ENCODE assay signal across 1 cellular context in genomic region chr3:141547791-141548190, GRCh38.
TF ChIP-seq lines count a peak whose summit lies in the region.

No MANE protein-coding gene starts in this region.

TF ChIP-seq in K562, 482 proteins besides CTCF, POLR2A, EP300 and RAD21 (continued from another document):
- TF ChIP-seq, protein P1, sequence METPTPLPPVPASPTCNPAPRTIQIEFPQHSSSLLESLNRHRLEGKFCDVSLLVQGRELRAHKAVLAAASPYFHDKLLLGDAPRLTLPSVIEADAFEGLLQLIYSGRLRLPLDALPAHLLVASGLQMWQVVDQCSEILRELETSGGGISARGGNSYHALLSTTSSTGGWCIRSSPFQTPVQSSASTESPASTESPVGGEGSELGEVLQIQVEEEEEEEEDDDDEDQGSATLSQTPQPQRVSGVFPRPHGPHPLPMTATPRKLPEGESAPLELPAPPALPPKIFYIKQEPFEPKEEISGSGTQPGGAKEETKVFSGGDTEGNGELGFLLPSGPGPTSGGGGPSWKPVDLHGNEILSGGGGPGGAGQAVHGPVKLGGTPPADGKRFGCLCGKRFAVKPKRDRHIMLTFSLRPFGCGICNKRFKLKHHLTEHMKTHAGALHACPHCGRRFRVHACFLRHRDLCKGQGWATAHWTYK (CRISPR knock-in tag; IDR thresholded peaks at IDR 0.05) = no peak
- peak in 1 of 2 experiments; percentile 51; a peak in 1 of 3 replicates for TF ChIP-seq CBX3 (IDR thresholded peaks at IDR 0.05; ENCODE audit: borderline replicate concordance in 1 of 2, low read length in 2 of 2)
- no peak for TF ChIP-seq ZNF717 (CRISPR knock-in tag; IDR thresholded peaks at IDR 0.05)
- TF ChIP-seq CEBPZ (IDR thresholded peaks at IDR 0.05; ENCODE audit: borderline replicate concordance, low read depth, low read length) = no peak
